Comparison of ENCODE assay signal across 9 cellular contexts in the genomic region with DNA sequence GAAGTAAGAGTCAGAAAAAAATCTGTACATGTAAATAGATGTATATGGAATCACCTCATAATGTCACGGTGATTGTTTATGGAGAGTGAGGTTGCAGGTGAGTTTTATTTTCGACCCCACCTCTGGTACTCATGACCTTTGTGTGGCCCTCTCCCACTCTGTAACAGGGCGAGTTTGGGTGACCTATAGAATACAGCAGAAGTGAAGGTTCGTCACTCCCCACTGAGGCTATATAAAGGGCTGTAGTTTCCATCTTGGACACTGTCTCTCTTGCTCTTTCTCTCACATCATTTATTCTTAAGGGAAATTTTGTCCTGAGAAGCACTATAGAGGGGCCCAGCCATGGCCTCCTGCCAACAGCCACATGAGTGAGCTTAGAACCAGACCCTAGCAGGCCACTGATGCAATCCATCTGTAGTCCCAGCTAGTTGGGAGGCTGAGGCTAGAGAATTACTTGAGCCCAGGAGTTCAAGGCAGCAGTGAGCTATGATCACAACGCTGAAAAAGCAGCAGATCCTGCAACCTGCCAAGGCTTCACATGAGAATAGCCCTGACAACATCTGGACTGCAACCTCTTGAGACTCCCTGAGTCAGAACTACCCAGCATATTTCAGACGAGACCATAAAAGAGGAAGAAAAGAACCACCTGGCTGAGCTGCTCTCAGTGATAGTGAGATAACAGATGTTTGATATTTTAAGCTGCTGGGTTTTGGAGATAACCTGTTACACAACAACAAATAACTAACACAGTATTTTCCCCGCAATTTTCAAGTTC.
DNase-seq lines count a peak whose midpoint lies in the region; ATAC-seq, FAIRE-seq and TF ChIP-seq lines count a peak whose summit lies in the region.
"Had no signal": no experiment of that assay in that cellular context is flagged by ENCODE, and none has a peak within 500 bp of the region (broad histone marks: within the 10 kb centered on the region; RNA-seq: fewer than 3 reads in every experiment).

No MANE protein-coding gene starts in this region.

- H3K4me1 Mint-ChIP-seq in IgD-negative memory B cell (peaks cover 43 to 51% (median 49%) of the 10 kb centered on the region in 3 donors), natural killer cell (peaks cover 18 to 19% of the 10 kb centered on the region in 2 donors)

- peak overlapping the region; percentile 67 to 84 (median 80) for H3K27ac Mint-ChIP-seq in IgD-negative memory B cell
- H3K27ac Mint-ChIP-seq in natural killer cell, result no peak overlapping the region
- H3K27ac Mint-ChIP-seq: stimulated activated naive CD8-positive, alpha-beta T cell treated with anti-CD3 and anti-CD28 coated beads, Interleukin-15, Interleukin-2, amounts not matched to agents 100 ng/mL and 50 ng/mL, for 24 hours had no signal

- FAIRE-seq in GM18507 (lab: Jason Lieb, UNC), result peak; percentile 93

- 58 to 65% methylated on average over 6 to 7 of the region's 7 CpGs for WGBS in gastroesophageal sphincter (ENCODE audit: low coverage in 1 of 2), 2 donors

- no peaks in the 10 kb centered on the region for H3K36me3 ChIP-seq in gastroesophageal sphincter

- H3K4me3 Mint-ChIP-seq in IgD-negative memory B cell (peak overlapping the region in 3 of 4 donors; percentile 46 to 84 (median 79)), natural killer cell (no peak overlapping the region)
- H3K4me3 Mint-ChIP-seq: stimulated activated naive CD8-positive, alpha-beta T cell treated with anti-CD3 and anti-CD28 coated beads, Interleukin-15, Interleukin-2, amounts not matched to agents 100 ng/mL and 50 ng/mL, for 24 hours had no signal

- DNase-seq in GM18507 (ENCODE audit: extremely low spot score, insufficient read length, low read depth) (no peak), natural killer cell (no peak), NCI-H510A (lab: John Stamatoyannopoulos, UW) (no peak), NCI-H1694 treated with DMSO at 0.1 percent for 48 hours (lab: John Stamatoyannopoulos, UW) (no peak), middle frontal gyrus (ENCODE audit: extremely low spot score, low spot score) (no peak)

- peaks cover 0 to 7% (median 0%) of the 10 kb centered on the region in 3 donors for H3K4me1 ChIP-seq in gastroesophageal sphincter

- H3K27me3 ChIP-seq in gastroesophageal sphincter, result no peaks in the 10 kb centered on the region

- H3K9me3 Mint-ChIP-seq in IgD-negative memory B cell (no peaks in the 10 kb centered on the region), natural killer cell (no peaks in the 10 kb centered on the region)
- H3K9me3 Mint-ChIP-seq: stimulated activated naive CD8-positive, alpha-beta T cell treated with anti-CD3 and anti-CD28 coated beads, Interleukin-15, Interleukin-2, amounts not matched to agents 100 ng/mL and 50 ng/mL, for 24 hours had no signal

- peaks cover 3% of the 10 kb centered on the region for H3K36me3 Mint-ChIP-seq in IgD-negative memory B cell
- no peaks in the 10 kb centered on the region for H3K36me3 Mint-ChIP-seq in natural killer cell

- intact Hi-C loops in natural killer cell (cut with micrococcal nuclease), result no loop called here

- H3K27ac ChIP-seq in gastroesophageal sphincter, result no peak overlapping the region

- TF ChIP-seq CTCF in gastroesophageal sphincter (IDR thresholded peaks at IDR 0.05) (no peak), natural killer cell (IDR thresholded peaks at IDR 0.05) (no peak)

- no peak for TF ChIP-seq POLR2A in gastroesophageal sphincter (IDR thresholded peaks at IDR 0.05)

- H3K27me3 Mint-ChIP-seq in IgD-negative memory B cell (no peaks in the 10 kb centered on the region), natural killer cell (ENCODE audit: low read depth in 2 of 2) (peaks cover 0 to 2% of the 10 kb centered on the region in 2 donors)
- H3K27me3 Mint-ChIP-seq: stimulated activated naive CD8-positive, alpha-beta T cell treated with anti-CD3 and anti-CD28 coated beads, Interleukin-15, Interleukin-2, amounts not matched to agents 100 ng/mL and 50 ng/mL, for 24 hours had no signal

- no peak overlapping the region for H3K4me3 ChIP-seq in gastroesophageal sphincter

- peak; percentile 65 for ATAC-seq in GM21737 (IDR thresholded peaks at IDR 0.05; ENCODE audit: unreplicated experiment)
- ATAC-seq in gastroesophageal sphincter, result peak; percentile 49
- ATAC-seq in natural killer cell, result no peak

- no peak for TF ChIP-seq EP300 in gastroesophageal sphincter (IDR thresholded peaks at IDR 0.05)

- no peaks in the 10 kb centered on the region for H3K9me3 ChIP-seq in gastroesophageal sphincter

Comparison
In these comparisons a context has a peak if more than half of its experiments do, and no peak if none do; other contexts are left out.
1. ATAC-seq: peak in GM21737 (single experiment) and gastroesophageal sphincter (single experiment); none in natural killer cell (0 of 3).
2. H3K27ac Mint-ChIP-seq: peak in IgD-negative memory B cell (3 of 3); none in natural killer cell (0 of 2).